ENCODE assay signal across 10 cellular contexts in the genomic region with DNA sequence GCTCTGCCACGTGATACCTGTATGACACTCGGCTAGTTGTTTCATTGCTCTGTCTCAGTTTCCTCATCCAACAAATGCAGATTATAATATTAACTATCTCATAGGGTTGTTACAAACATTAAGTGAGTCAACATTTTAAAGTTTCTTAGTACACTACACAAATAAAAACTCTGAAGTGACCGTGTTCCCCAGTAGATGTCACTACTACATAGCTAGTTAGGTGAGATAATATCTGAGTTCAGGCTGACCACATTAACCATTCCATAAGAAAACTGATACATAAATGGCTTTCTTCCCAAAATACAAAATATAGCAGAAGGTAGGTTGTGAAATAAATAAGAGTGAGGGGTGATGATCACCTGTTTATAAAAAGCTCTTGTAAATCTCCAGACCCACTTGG.
A peak's percentile ranks its signal among the peaks of the same experiment; 100 is the strongest.
DNase-seq lines count a peak whose midpoint lies in the region; ATAC-seq and TF ChIP-seq lines count a peak whose summit lies in the region.
"Had no signal": no experiment of that assay in that cellular context is flagged by ENCODE, and none has a peak within 500 bp of the region (broad histone marks: within the 10 kb centered on the region; RNA-seq: fewer than 3 reads in every experiment).

No MANE protein-coding gene starts in this region.

- H3K4me3 ChIP-seq in astrocyte of the spinal cord (ENCODE audit: low read depth, low read length) = no peak overlapping the region
- H3K4me3 ChIP-seq: mucosa of descending colon, thoracic aorta had no signal

- peak; percentile 34 for TF ChIP-seq CTCF in astrocyte of the spinal cord (IDR thresholded peaks at IDR 0.05; ENCODE audit: low read depth, low read length)

- DNase-seq in GM04503 (ENCODE audit: low read depth) (peak; percentile 12), NAMALWA (ENCODE audit: low spot score) (peak; percentile 23), astrocyte of the spinal cord (ENCODE audit: low read depth, low spot score) (peak; percentile 10), myocyte (ENCODE audit: low read depth) (peak; percentile 53), HK-2 (ENCODE audit: unreplicated experiment) (no peak), kidney glomerular epithelial cell (lab: John Stamatoyannopoulos, UW) (no peak), germinal center (ENCODE audit: low spot score) (no peak)
- DNase-seq: mucosa of descending colon had no signal

- in situ Hi-C loops in astrocyte of the spinal cord (cut with HindIII; ENCODE audit: low sequenced_read_pairs) = no loop called here

- no peak for ATAC-seq in HG02870 (IDR thresholded peaks at IDR 0.05; ENCODE audit: unreplicated experiment)
- ATAC-seq: mucosa of descending colon had no signal

Comparison
In these comparisons a context has a peak if more than half of its experiments do, and no peak if none do; other contexts are left out.
1. DNase-seq: peak in GM04503 (single experiment), NAMALWA (single experiment), astrocyte of the spinal cord (single experiment) and myocyte (single experiment); none in HK-2 (single experiment), kidney glomerular epithelial cell (single experiment) and germinal center (single experiment).